In the genomic region with DNA sequence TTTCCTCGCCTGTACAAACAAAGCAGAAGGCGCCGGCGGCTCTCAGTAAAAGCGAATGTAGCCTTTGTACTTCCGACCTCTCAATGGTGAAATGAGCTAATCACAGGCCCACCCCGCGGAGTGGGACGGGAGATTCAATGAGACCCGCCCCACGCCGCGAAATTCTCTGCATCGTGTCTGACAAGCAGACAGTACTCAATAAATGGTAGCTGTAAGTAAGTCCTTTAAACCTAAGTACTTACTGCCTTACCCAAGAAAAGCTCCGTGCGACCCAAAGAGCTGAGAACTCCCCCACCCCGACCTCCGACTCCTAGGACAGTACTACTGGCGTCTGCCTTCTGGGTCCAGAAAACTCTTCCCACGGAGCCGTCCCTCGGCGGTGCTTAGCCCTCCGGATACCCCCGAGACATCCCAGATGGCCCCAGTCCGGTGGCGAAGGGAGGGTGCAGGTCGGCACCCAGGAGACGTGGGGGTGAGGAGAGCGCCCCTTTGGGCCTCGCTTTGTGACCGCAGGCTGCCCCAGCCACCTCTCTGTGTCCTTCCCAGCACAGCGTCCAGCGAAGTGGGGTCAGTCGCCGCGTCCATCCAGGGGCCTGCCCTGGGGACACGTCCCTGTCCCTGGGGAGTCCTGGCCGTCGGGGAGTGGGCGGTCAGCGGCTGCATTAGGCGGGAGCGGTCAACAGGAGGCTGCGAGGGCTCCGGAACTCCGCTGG, we compare ENCODE assay signal across 8 cellular contexts. TPM values are rescaled to one million over a fixed set of nuclear protein-coding genes. Genes with fewer than 3 reads are reported as not detected.
DNase-seq lines count a peak whose midpoint lies in the region; ATAC-seq and TF ChIP-seq lines count a peak whose summit lies in the region.

No MANE protein-coding gene starts in this region.

- peaks cover 24% of the 10 kb centered on the region for H3K4me1 Mint-ChIP-seq in neural progenitor cell

- H3K36me3 ChIP-seq in BLaER1 treated with 17β-estradiol and CSF1 and Interleukin-3, amounts not matched to agents 10 nM and 100 nM = no peaks in the 10 kb centered on the region
- H3K36me3 ChIP-seq in HUES6 (ENCODE audit: control insufficient read depth, insufficient read depth, low read length) (no peaks in the 10 kb centered on the region), esophagus muscularis mucosa (no peaks in the 10 kb centered on the region), neural progenitor cell (no peaks in the 10 kb centered on the region), colonic mucosa (no peaks in the 10 kb centered on the region)

- no peaks in the 10 kb centered on the region for H3K79me2 ChIP-seq in neural progenitor cell (ENCODE audit: low read depth)

- 54% methylated on average over 26 of the region's 47 CpGs for WGBS in esophagus muscularis mucosa

- H4K20me1 ChIP-seq in BLaER1 treated with 17β-estradiol and CSF1 and Interleukin-3, amounts not matched to agents 10 nM and 100 nM = peaks cover 0 to 35% (median 10%) of the 10 kb centered on the region in 11 experiments; a peak in 13 of 22 replicates
- H4K20me1 ChIP-seq in neural progenitor cell (ENCODE audit: low read depth) = peaks cover 21% of the 10 kb centered on the region

- H3K36me3 Mint-ChIP-seq in neural progenitor cell = no peaks in the 10 kb centered on the region

- peak overlapping the region in 1 of 11 experiments; percentile 42; a peak in 1 of 22 replicates for H3K9ac ChIP-seq in BLaER1 treated with 17β-estradiol and CSF1 and Interleukin-3, amounts not matched to agents 10 nM and 100 nM
- peak overlapping the region; percentile 42 for H3K9ac ChIP-seq in HUES6 (ENCODE audit: low read length)
- no peak overlapping the region for H3K9ac ChIP-seq in neural progenitor cell
- H3K9ac ChIP-seq in colonic mucosa (ENCODE audit: low read depth in 2 of 2, low read length in 2 of 2) = no peak overlapping the region

- H3K9me3 Mint-ChIP-seq in neural progenitor cell = peaks cover 2% of the 10 kb centered on the region

- DNase-seq in esophagus muscularis mucosa (ENCODE audit: extremely low spot score) (no peak), neural progenitor cell (ENCODE audit: low spot score) (peak; percentile 38), colonic mucosa (no peak)
- DNase-seq in activated CD4-positive, alpha-beta T cell treated with anti-CD3 and anti-CD28 coated beads, Interleukin-2, amount 50 U/mL, for 1 hour = no peak

- no peak for TF ChIP-seq POLR2A in esophagus muscularis mucosa (IDR thresholded peaks at IDR 0.05; ENCODE audit: low read depth)

- peaks cover 42 to 60% (median 49%) of the 10 kb centered on the region in 11 experiments for H3K27me3 ChIP-seq in BLaER1 treated with 17β-estradiol and CSF1 and Interleukin-3, amounts not matched to agents 10 nM and 100 nM
- peaks cover 36% of the 10 kb centered on the region for H3K27me3 ChIP-seq in HUES6 (ENCODE audit: control insufficient read depth, insufficient read depth, low read length)
- peaks cover 0 to 44% (median 2%) of the 10 kb centered on the region in 4 donors for H3K27me3 ChIP-seq in esophagus muscularis mucosa
- peaks cover 61% of the 10 kb centered on the region for H3K27me3 ChIP-seq in neural progenitor cell
- peaks cover 21% of the 10 kb centered on the region for H3K27me3 ChIP-seq in colonic mucosa

- no peak for TF ChIP-seq EP300 in esophagus muscularis mucosa (IDR thresholded peaks at IDR 0.05)

- TF ChIP-seq CTCF in esophagus muscularis mucosa (IDR thresholded peaks at IDR 0.05) = no peak
- TF ChIP-seq CTCF in neural progenitor cell (IDR thresholded peaks at IDR 0.05) = no peak
- no peak for TF ChIP-seq CTCF in colonic mucosa (IDR thresholded peaks at IDR 0.05)

- peak overlapping the region; percentile 77 to 91 (median 82) for H3K4me2 ChIP-seq in BLaER1 treated with 17β-estradiol and CSF1 and Interleukin-3, amounts not matched to agents 10 nM and 100 nM
- H3K4me2 ChIP-seq in neural progenitor cell = peak overlapping the region; percentile 94

- peak overlapping the region; percentile 76 for H3K4me3 Mint-ChIP-seq in neural progenitor cell

- peaks cover 36% of the 10 kb centered on the region for H3K27me3 Mint-ChIP-seq in neural progenitor cell (ENCODE audit: insufficient read depth, low read depth)

- ATAC-seq in HG03025 (IDR thresholded peaks at IDR 0.05; ENCODE audit: low FRiP score, unreplicated experiment) (no peak), HG03571 (IDR thresholded peaks at IDR 0.05; ENCODE audit: unreplicated experiment) (no peak)

- H3K4me1 ChIP-seq in BLaER1 treated with 17β-estradiol and CSF1 and Interleukin-3, amounts not matched to agents 10 nM and 100 nM = peaks cover 8 to 18% (median 14%) of the 10 kb centered on the region in 10 experiments; a peak in 18 of 20 replicates
- peaks cover 47% of the 10 kb centered on the region for H3K4me1 ChIP-seq in HUES6 (ENCODE audit: control insufficient read depth, insufficient read depth, low read length)
- peaks cover 4 to 55% (median 46%) of the 10 kb centered on the region in 4 donors for H3K4me1 ChIP-seq in esophagus muscularis mucosa
- H3K4me1 ChIP-seq in neural progenitor cell = peaks cover 43% of the 10 kb centered on the region
- no peaks in the 10 kb centered on the region for H3K4me1 ChIP-seq in colonic mucosa

- no peak overlapping the region for H3K27ac ChIP-seq in BLaER1 treated with 17β-estradiol and CSF1 and Interleukin-3, amounts not matched to agents 10 nM and 100 nM
- H3K27ac ChIP-seq in HUES6 (ENCODE audit: low read depth, low read length) = no peak overlapping the region
- peak overlapping the region; percentile 62 to 81 (median 76) for H3K27ac ChIP-seq in esophagus muscularis mucosa (replicated peaks in 1 of 4)
- H3K27ac ChIP-seq in neural progenitor cell = no peak overlapping the region
- H3K27ac ChIP-seq in colonic mucosa = no peak overlapping the region

- peak overlapping the region; percentile 50 to 67 (median 57); a peak in 17 of 20 replicates for H3K4me3 ChIP-seq in BLaER1 treated with 17β-estradiol and CSF1 and Interleukin-3, amounts not matched to agents 10 nM and 100 nM
- H3K4me3 ChIP-seq in HUES6 (ENCODE audit: low read depth, low read length) (peak overlapping the region; percentile 62), esophagus muscularis mucosa (peak overlapping the region; percentile 61 to 74 (median 66)), neural progenitor cell (peak overlapping the region; percentile 52), colonic mucosa (no peak overlapping the region)

- H2AFZ ChIP-seq in neural progenitor cell (replicated peaks) = no peak overlapping the region

- H3K9me3 ChIP-seq in BLaER1 treated with 17β-estradiol and CSF1 and Interleukin-3, amounts not matched to agents 10 nM and 100 nM (replicated peaks in 1 of 11) = no peaks in the 10 kb centered on the region
- H3K9me3 ChIP-seq in HUES6 (ENCODE audit: control insufficient read depth, insufficient read depth, low read depth, low read length) (no peaks in the 10 kb centered on the region), esophagus muscularis mucosa (no peaks in the 10 kb centered on the region), neural progenitor cell (ENCODE audit: low read depth) (no peaks in the 10 kb centered on the region), colonic mucosa (no peaks in the 10 kb centered on the region)

- intact Hi-C loops in esophagus muscularis mucosa (cut with DNase I) = loop anchor here (1.0 to 5.0 kb wide), 3 partner anchors 476 to 715 kb away; no protein-coding TSS in a partner anchor
- intact Hi-C loops in colonic mucosa (cut with DNase I) = loop anchor here (2.0 to 10.0 kb wide), 4 partner anchors 74 to 715 kb away; no protein-coding TSS in a partner anchor

- no peak overlapping the region for H3K27ac Mint-ChIP-seq in neural progenitor cell

- H3F3A ChIP-seq in neural progenitor cell (ENCODE audit: low read depth) = peaks cover 29% of the 10 kb centered on the region

RNA-seq across cellular contexts. Expression of gene CXCL12, which starts 1.0 kb away (rescaled TPM):
- 10 to 100 TPM; 47.9 to 88.8 (median 51.8) TPM for total RNA-seq in esophagus muscularis mucosa
- 0.09 and 0.74 TPM in 2 replicates for total RNA-seq in neural progenitor cell (ENCODE audit: low replicate concordance)
- total RNA-seq in colonic mucosa = 10 to 100 TPM; 17.5 to 56.2 TPM

Comparison
In these comparisons a context has a peak if more than half of its experiments do, and no peak if none do; other contexts are left out.
1. H3K27ac ChIP-seq: peak in esophagus muscularis mucosa (4 of 4); none in BLaER1 treated with 17β-estradiol and CSF1 and Interleukin-3, amounts not matched to agents 10 nM and 100 nM (0 of 11), HUES6 (single experiment), neural progenitor cell (single experiment) and colonic mucosa (single experiment).
2. RNA of gene CXCL12, which starts 1.0 kb away (total RNA-seq): 17.5 to 56.2 TPM in colonic mucosa and 47.9 to 88.8 TPM in esophagus muscularis mucosa; 0.09 to 0.74 TPM in neural progenitor cell; every median in the first group is over 10 times any median in the second.